14 cellular contexts compared by ENCODE assay signal in genomic region chr3:184171562-184171961, GRCh38. TPM values are rescaled to one million over a fixed set of nuclear protein-coding genes. Genes with fewer than 3 reads are reported as not detected.
DNase-seq lines count a peak whose midpoint lies in the region; ATAC-seq, FAIRE-seq and TF ChIP-seq lines count a peak whose summit lies in the region.
"Had no signal": no experiment of that assay in that cellular context is flagged by ENCODE, and none has a peak within 500 bp of the region (broad histone marks: within the 10 kb centered on the region; RNA-seq: fewer than 3 reads in every experiment).

No MANE protein-coding gene starts in this region.

- ATAC-seq in HG03442 (IDR thresholded peaks at IDR 0.05; ENCODE audit: unreplicated experiment): no peak
- ATAC-seq: Panc1 had no signal

- no peak overlapping the region for H3K4me3 ChIP-seq in epithelial cell of esophagus (ENCODE audit: low read length)
- H3K4me3 ChIP-seq: suprapubic skin had no signal

- DNase-seq in GM10266 (ENCODE audit: extremely low spot score): peak; percentile 76
- DNase-seq in RCC 7860 (ENCODE audit: low spot score): peak; percentile 83
- DNase-seq in epithelial cell of esophagus (ENCODE audit: low read depth): peak; percentile 76
- peak; percentile 79 for DNase-seq in renal cortical epithelial cell (ENCODE audit: low read depth)
- DNase-seq in GDM1 (lab: John Stamatoyannopoulos, UW): no peak
- DNase-seq in NCI-H2081 treated with DMSO at 0.1 percent for 48 hours (lab: John Stamatoyannopoulos, UW): no peak
- no peak for DNase-seq in HTR-8/SVneo (ENCODE audit: insufficient read length, low spot score)
- DNase-seq: activated T-cell treated with anti-CD3 and anti-CD28 coated beads for 4 hours, COR-L47 had no signal

- FAIRE-seq in RCC 7860 (lab: Jason Lieb, UNC) (peak; percentile 80), HTR-8/SVneo (lab: Jason Lieb, UNC) (no peak)
- FAIRE-seq: endothelial cell of umbilical vein, TTC549 had no signal

- no peak for TF ChIP-seq CTCF in GM10266 (IDR thresholded peaks at IDR 0.05; ENCODE audit: control insufficient read depth, insufficient read depth, low read depth, missing control alignments)
- TF ChIP-seq CTCF in epithelial cell of esophagus (IDR thresholded peaks at IDR 0.05; ENCODE audit: insufficient read depth, low read depth, low read length, missing control alignments): no peak

RNA-seq across cellular contexts. Expression of gene AP2M1, which starts 3.1 kb away (rescaled TPM):
- total RNA-seq in renal cortical epithelial cell: 299 and 523 TPM in 2 replicates

RNA-seq across cellular contexts. Expression of gene ABCF3, which starts 14.4 kb away (rescaled TPM):
- total RNA-seq in renal cortical epithelial cell: 17.9 and 53.3 TPM in 2 replicates

RNA-seq across cellular contexts. Expression of gene DVL3, which starts 16.4 kb away (rescaled TPM):
- 16.8 and 63.6 TPM in 2 replicates for total RNA-seq in renal cortical epithelial cell

RNA-seq across cellular contexts. Expression of gene EIF2B5, which starts 36.4 kb away (rescaled TPM):
- total RNA-seq in renal cortical epithelial cell: 36.1 and 43.8 TPM in 2 replicates

RNA-seq across cellular contexts. Expression of gene VWA5B2, which starts 57.8 kb away (rescaled TPM):
- 0.10 TPM in 1 of 2 replicates, not detected in the other for total RNA-seq in renal cortical epithelial cell
- total RNA-seq: endothelial cell of umbilical vein had no signal

Comparison
In these comparisons a context has a peak if more than half of its experiments do, and no peak if none do; other contexts are left out.
1. DNase-seq: peak in GM10266 (single experiment), RCC 7860 (single experiment), epithelial cell of esophagus (single experiment) and renal cortical epithelial cell (single experiment); none in GDM1 (single experiment), NCI-H2081 treated with DMSO at 0.1 percent for 48 hours (single experiment) and HTR-8/SVneo (single experiment).